Comparison of ENCODE assay signal across 5 cellular contexts in genomic region chr3:13474021-13474420, GRCh38.
"Had no signal": no experiment of that assay in that cellular context is flagged by ENCODE, and none has a peak within 500 bp of the region (broad histone marks: within the 10 kb centered on the region; RNA-seq: fewer than 3 reads in every experiment).

No MANE protein-coding gene starts in this region.

- H3K4me3 Mint-ChIP-seq: GM23338, IgD-negative memory B cell had no signal

- DNase-seq: H9, HCEC 1CT had no signal

- ATAC-seq: GM23338, HepG2 had no signal

- H3K27ac Mint-ChIP-seq: GM23338, H9, IgD-negative memory B cell had no signal

- H3K36me3 Mint-ChIP-seq: IgD-negative memory B cell had no signal

- H3K9me3 Mint-ChIP-seq: GM23338, H9, IgD-negative memory B cell had no signal
